ENCODE assay signal across 6 cellular contexts in the genomic region with DNA sequence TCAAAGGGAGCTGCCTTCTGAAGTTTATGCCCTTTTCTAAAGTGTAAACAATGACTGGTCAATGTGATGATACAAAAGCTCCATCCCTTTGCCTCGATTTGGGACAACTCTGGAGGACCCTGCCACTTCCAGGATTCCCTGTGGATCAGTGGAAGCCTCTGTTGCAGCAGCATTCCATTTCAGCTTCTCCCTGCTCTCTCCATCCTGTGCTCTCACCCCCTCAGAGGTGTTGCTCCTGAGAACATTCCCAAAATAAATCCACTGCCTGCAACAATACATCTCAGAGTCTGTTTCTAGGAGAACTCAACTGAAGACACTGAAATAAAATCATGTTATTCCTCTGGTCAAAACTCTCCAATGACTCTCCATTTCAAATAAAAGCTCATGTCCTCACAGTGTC.
"Had no signal": no experiment of that assay in that cellular context is flagged by ENCODE, and none has a peak within 500 bp of the region (broad histone marks: within the 10 kb centered on the region; RNA-seq: fewer than 3 reads in every experiment).

No MANE protein-coding gene starts in this region.

- H3K4me3 ChIP-seq: GM23338, K562 had no signal

- H2AFZ ChIP-seq: GM23338 had no signal

- H3K4me2 ChIP-seq: GM23338 had no signal

- DNase-seq: H9, HCEC 1CT, IMR-90, KG1 had no signal
